ENCODE assay signal across 26 cellular contexts in genomic region chr5:61618577-61618976, GRCh38.
DNase-seq lines count a peak whose midpoint lies in the region; TF ChIP-seq lines count a peak whose summit lies in the region.
"Had no signal": no experiment of that assay in that cellular context is flagged by ENCODE, and none has a peak within 500 bp of the region (broad histone marks: within the 10 kb centered on the region; RNA-seq: fewer than 3 reads in every experiment).

No MANE protein-coding gene starts in this region.

- intact Hi-C loops in stomach (cut with DNase I; ENCODE audit: low total_unique reads) = no loop called here

- no peaks in the 10 kb centered on the region for H3K36me3 ChIP-seq in BLaER1
- H3K36me3 ChIP-seq in stomach = no peaks in the 10 kb centered on the region
- H3K36me3 ChIP-seq: Peyer's patch had no signal

- no peaks in the 10 kb centered on the region for H4K20me1 ChIP-seq in BLaER1

- peaks cover 47% of the 10 kb centered on the region for H3K4me1 ChIP-seq in BLaER1
- H3K4me1 ChIP-seq in stomach = peaks cover 18 to 35% (median 21%) of the 10 kb centered on the region in 4 donors
- H3K4me1 ChIP-seq: Peyer's patch had no signal

- DNase-seq in NCI-H146 treated with DMSO at 0.1 percent for 48 hours (lab: John Stamatoyannopoulos, UW; ENCODE audit: unreplicated experiment) (peak; percentile 93), substantia nigra (lab: John Stamatoyannopoulos, UW) (no peak), iPS-NIHi11 (ENCODE audit: low spot score) (no peak), stomach (no peak)
- no peak for DNase-seq in activated T-cell treated with anti-CD3 and anti-CD28 coated beads, Interleukin-2, amount 50 U/mL, for 48 hours
- DNase-seq: AML-193; CD8-positive, alpha-beta memory T cell; DMS 273 treated with DMSO at 0.1 percent for 48 hours; DMS79; EL; GDM1; GOT3; HCEC 1CT; MV-4-11; NCI-H1105; NCI-H1694 treated with DMSO at 0.1 percent for 48 hours; NCI-H2081 treated with DMSO at 0.1 percent for 48 hours; NCI-H2171; NCI-H524; Peyer's patch; SHP77 treated with DMSO at 0.1 percent for 48 hours had no signal

- peak overlapping the region; percentile 92 for H3K4me2 ChIP-seq in BLaER1

- TF ChIP-seq CTCF in stomach (IDR thresholded peaks at IDR 0.05) = no peak

- H3K27ac ChIP-seq in BLaER1 = no peak overlapping the region
- H3K27ac ChIP-seq in angular gyrus (ENCODE audit: low read depth, low read length) = peak overlapping the region; percentile 26
- H3K27ac ChIP-seq in substantia nigra (ENCODE audit: low read depth, low read length, poor library complexity, severe bottlenecking) = peak overlapping the region; percentile 97
- H3K27ac ChIP-seq in stomach = peak overlapping the region in 1 of 5 donors; percentile 89
- H3K27ac ChIP-seq: C4-2B, Peyer's patch had no signal

- H3K9ac ChIP-seq in BLaER1 = no peak overlapping the region

- H3K9me3 ChIP-seq in BLaER1 (no peaks in the 10 kb centered on the region), stomach (no peaks in the 10 kb centered on the region)
- H3K9me3 ChIP-seq: Peyer's patch had no signal

- TF ChIP-seq POLR2A in stomach (IDR thresholded peaks at IDR 0.05) = no peak

- TF ChIP-seq EP300 in stomach (IDR thresholded peaks at IDR 0.05) = no peak

- H3K4me3 ChIP-seq in BLaER1 (no peak overlapping the region), stomach (no peak overlapping the region)
- H3K4me3 ChIP-seq: GM12878, K562, Peyer's patch had no signal

- H3K27me3 ChIP-seq in BLaER1 = no peaks in the 10 kb centered on the region
- no peaks in the 10 kb centered on the region for H3K27me3 ChIP-seq in stomach
- H3K27me3 ChIP-seq: Peyer's patch had no signal

- WGBS in stomach, 5 donors = 94 to 98% (median 96%) methylated on average over 4 of the region's 4 CpGs
